ENCODE assay signal across 2 cellular contexts in genomic region chr13:28478127-28478526, GRCh38.
TF ChIP-seq lines count a peak whose summit lies in the region.

No MANE protein-coding gene starts in this region.

TF ChIP-seq in IMR-90, 13 proteins besides CTCF, POLR2A, EP300 and RAD21 (continued from another document):
- TF ChIP-seq BHLHE40 (IDR thresholded peaks at IDR 0.05; ENCODE audit: low read depth, low read length) (peak; percentile 55; the same call in 1 of the 2 replicates), SMC3 (IDR thresholded peaks at IDR 0.05; ENCODE audit: low read depth, low read length) (no peak)

TF ChIP-seq in SK-N-SH treated with all-trans-retinoic acid at 6 μM for 48 hours, 23 proteins besides CTCF, POLR2A, EP300 and RAD21 (continued from another document):
- TF ChIP-seq PATZ1 (CRISPR knock-in tag; IDR thresholded peaks at IDR 0.05; ENCODE audit: borderline replicate concordance) (no peak), ARNTL (CRISPR knock-in tag; IDR thresholded peaks at IDR 0.05; ENCODE audit: borderline replicate concordance, low read depth) (no peak), TSHZ2 (CRISPR knock-in tag; IDR thresholded peaks at IDR 0.05) (no peak), TOX (CRISPR knock-in tag; IDR thresholded peaks at IDR 0.05; ENCODE audit: borderline replicate concordance) (no peak), ZFP30 (CRISPR knock-in tag; IDR thresholded peaks at IDR 0.05) (no peak)
TF ChIP-seq in SK-N-SH treated with all-trans-retinoic acid at 6 μM for 48 hours: peak in this region for 0.
